7 cellular contexts compared by ENCODE assay signal in the genomic region with DNA sequence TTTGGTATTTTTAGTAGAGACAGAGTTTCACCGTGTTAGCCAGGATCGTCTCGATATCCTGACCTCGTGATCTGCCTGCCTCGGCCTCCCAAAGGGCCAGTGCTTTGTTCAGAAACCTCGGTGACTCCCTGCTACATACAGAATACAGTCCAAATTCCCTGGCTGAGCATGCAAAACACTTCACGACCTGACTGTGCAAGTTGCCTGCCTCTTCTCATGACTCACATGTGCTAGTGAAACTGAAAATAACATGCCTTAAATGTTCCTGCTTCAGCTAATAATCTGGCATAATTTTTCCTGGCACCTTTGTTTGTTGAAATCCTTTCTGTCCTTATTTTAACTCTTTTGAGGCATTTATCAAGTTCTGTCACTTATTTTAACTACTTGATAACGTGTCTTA. TPM values are rescaled to one million over a fixed set of nuclear protein-coding genes. Genes with fewer than 3 reads are reported as not detected.
A peak's percentile ranks its signal among the peaks of the same experiment; 100 is the strongest.
DNase-seq lines count a peak whose midpoint lies in the region; ATAC-seq and TF ChIP-seq lines count a peak whose summit lies in the region.

No MANE protein-coding gene starts in this region.

- peak; percentile 64 for DNase-seq in Karpas-422
- no peak for DNase-seq in esophagus muscularis mucosa (ENCODE audit: extremely low spot score)
- DNase-seq in smooth muscle cell (lab: John Stamatoyannopoulos, UW; ENCODE audit: unreplicated experiment), result no peak
- DNase-seq in G401 (ENCODE audit: low spot score), result no peak
- DNase-seq in stimulated activated CD4-positive, alpha-beta T cell treated with anti-CD3 and anti-CD28 coated beads, Interleukin-12 subunit alpha, Interleukin-12 subunit beta, amount 100 ng/mL, for 4 hours, result no peak
- no peak for DNase-seq in DMS153 treated with DMSO at 0.1 percent for 48 hours (lab: John Stamatoyannopoulos, UW; ENCODE audit: unreplicated experiment)

- no peak for TF ChIP-seq CTCF in esophagus muscularis mucosa (IDR thresholded peaks at IDR 0.05)
- TF ChIP-seq CTCF in smooth muscle cell (IDR thresholded peaks at IDR 0.05; ENCODE audit: borderline replicate concordance, insufficient read depth, poor library complexity, severe bottlenecking), result no peak

- H3K4me2 ChIP-seq in Karpas-422 (ENCODE audit: low read depth, low read length, poor library complexity, severe bottlenecking) (peak overlapping the region; percentile 77), smooth muscle cell (peak overlapping the region; percentile 49)

- intact Hi-C loops in esophagus muscularis mucosa (cut with DNase I), result no loop called here

- ATAC-seq in GM19463 (IDR thresholded peaks at IDR 0.05; ENCODE audit: unreplicated experiment), result peak; percentile 49

- WGBS in esophagus muscularis mucosa, result 65% methylated on average over 8 of the region's 8 CpGs
- WGBS in smooth muscle cell (ENCODE audit: low lambda C conversion rate), result 68% methylated on average over 8 of the region's 8 CpGs

- H3K4me1 ChIP-seq in Karpas-422 (ENCODE audit: low read length) (peaks cover 44% of the 10 kb centered on the region), esophagus muscularis mucosa (peaks cover 8 to 21% (median 17%) of the 10 kb centered on the region in 4 donors), smooth muscle cell (ENCODE audit: low read depth) (no peaks in the 10 kb centered on the region)

- H3F3A ChIP-seq in smooth muscle cell (ENCODE audit: low read depth), result no peaks in the 10 kb centered on the region

- H3K9me3 ChIP-seq in Karpas-422 (ENCODE audit: low read length) (no peaks in the 10 kb centered on the region), esophagus muscularis mucosa (no peaks in the 10 kb centered on the region), smooth muscle cell (replicated peaks; ENCODE audit: low read depth) (no peaks in the 10 kb centered on the region)

- peaks cover 34% of the 10 kb centered on the region for H3K36me3 ChIP-seq in Karpas-422 (ENCODE audit: insufficient read depth, low read length)
- peaks cover 4 to 20% (median 14%) of the 10 kb centered on the region in 4 donors for H3K36me3 ChIP-seq in esophagus muscularis mucosa
- H3K36me3 ChIP-seq in smooth muscle cell (ENCODE audit: low read depth), result no peaks in the 10 kb centered on the region

- H3K9me2 ChIP-seq in Karpas-422 (replicated peaks; ENCODE audit: insufficient read depth, low read length), result no peaks in the 10 kb centered on the region

- peak overlapping the region; percentile 65 for H3K27ac ChIP-seq in Karpas-422 (ENCODE audit: low read length)
- peak overlapping the region in 3 of 4 donors; percentile 71 to 81 (median 73) for H3K27ac ChIP-seq in esophagus muscularis mucosa (replicated peaks in 1 of 4)
- peak overlapping the region; percentile 94 for H3K27ac ChIP-seq in smooth muscle cell (ENCODE audit: low read depth)

- H2AFZ ChIP-seq in Karpas-422 (ENCODE audit: low read length) (no peak overlapping the region), smooth muscle cell (ENCODE audit: low read depth) (no peak overlapping the region)

- no peaks in the 10 kb centered on the region for H4K20me1 ChIP-seq in Karpas-422 (ENCODE audit: insufficient read depth, low read depth, low read length)
- no peaks in the 10 kb centered on the region for H4K20me1 ChIP-seq in smooth muscle cell (ENCODE audit: low read depth)

- no peak for TF ChIP-seq EP300 in esophagus muscularis mucosa (IDR thresholded peaks at IDR 0.05)

- no peak for TF ChIP-seq POLR2A in esophagus muscularis mucosa (IDR thresholded peaks at IDR 0.05; ENCODE audit: low read depth)

- H3K9ac ChIP-seq in Karpas-422 (ENCODE audit: low read length), result peak overlapping the region; percentile 56
- H3K9ac ChIP-seq in smooth muscle cell (ENCODE audit: low read depth), result no peak overlapping the region

- in situ Hi-C loops in G401 (cut with HindIII; ENCODE audit: low sequenced_read_pairs), result no loop called here

- H3K27me3 ChIP-seq in Karpas-422 (ENCODE audit: low read length) (no peaks in the 10 kb centered on the region), esophagus muscularis mucosa (no peaks in the 10 kb centered on the region), smooth muscle cell (ENCODE audit: low read depth) (no peaks in the 10 kb centered on the region)

- H3K79me2 ChIP-seq in Karpas-422 (ENCODE audit: low read length) (peaks cover 73% of the 10 kb centered on the region), smooth muscle cell (ENCODE audit: low read depth) (peaks cover 8% of the 10 kb centered on the region)

- peak overlapping the region; percentile 57 for H3K4me3 ChIP-seq in Karpas-422 (ENCODE audit: low read length)
- no peak overlapping the region for H3K4me3 ChIP-seq in esophagus muscularis mucosa
- H3K4me3 ChIP-seq in smooth muscle cell, result no peak overlapping the region

RNA-seq across cellular contexts. Expression of a gene that starts 8.2 kb away (rescaled TPM):
- total RNA-seq in Karpas-422 (2014; rRNA removed; shearing (Covaris generic); ENCODE audit: low replicate concordance), result 31.9 and 38.6 TPM in 2 replicates
- total RNA-seq in esophagus muscularis mucosa (10 to 100 TPM in 3 of 4 donors, 1 to 10 TPM in 1; 9.9 to 33.6 (median 14.6) TPM), smooth muscle cell (1.6 and 14.5 TPM in 2 replicates)
- 5.7 and 8.5 TPM in 2 replicates for polyA plus RNA-seq in smooth muscle cell
- 8.8 and 31.0 TPM in 2 replicates for total RNA-seq in G401 (2014; rRNA removed; shearing (Covaris generic))

RNA-seq across cellular contexts. Expression of a gene that starts 8.2 kb away (rescaled TPM):
- 32.9 and 42.7 TPM in 2 replicates for total RNA-seq in Karpas-422 (2014; rRNA removed; shearing (Covaris generic); ENCODE audit: low replicate concordance)
- total RNA-seq in esophagus muscularis mucosa (10 to 100 TPM in 1 of 4 donors, 1 to 10 TPM in 3; 4.0 to 12.2 (median 7.7) TPM), smooth muscle cell (3.5 and 4.2 TPM in 2 replicates)
- polyA plus RNA-seq in smooth muscle cell, result 3.0 and 4.6 TPM in 2 replicates
- total RNA-seq in G401 (2014; rRNA removed; shearing (Covaris generic)), result 23.0 and 31.6 TPM in 2 replicates
